Comparison of ENCODE assay signal across 10 cellular contexts in the genomic region with DNA sequence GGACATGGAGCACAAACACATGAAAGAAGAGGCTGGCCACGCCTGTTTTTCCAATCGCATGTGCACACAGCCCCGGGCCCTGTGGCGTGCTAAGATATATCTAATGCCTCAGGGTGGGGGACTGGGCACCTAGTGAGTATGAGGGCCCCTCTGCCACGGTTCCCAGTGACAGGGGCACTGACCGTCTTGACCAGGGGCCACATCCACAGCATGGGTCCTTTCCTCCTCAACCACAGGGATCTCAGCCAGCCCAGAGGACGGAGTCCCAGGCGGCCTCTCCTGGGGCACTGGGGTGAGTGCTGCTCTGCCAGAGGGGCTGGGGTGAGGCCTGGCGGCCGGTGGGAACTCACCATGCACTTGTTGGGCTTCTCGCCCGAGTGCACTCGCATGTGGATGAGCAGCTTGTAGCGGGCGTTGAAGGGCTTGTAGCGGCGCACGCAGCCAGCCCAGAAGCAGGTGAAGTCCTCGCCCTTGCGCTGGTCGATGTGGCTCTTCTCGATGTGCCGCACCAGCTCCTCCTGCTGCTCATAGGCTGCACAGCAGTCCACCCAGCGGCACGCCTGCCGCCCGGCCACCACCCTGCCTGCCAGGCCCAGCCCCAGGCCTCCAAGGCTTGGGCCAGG.
DNase-seq lines count a peak whose midpoint lies in the region; ATAC-seq, FAIRE-seq and TF ChIP-seq lines count a peak whose summit lies in the region.
"Had no signal": no experiment of that assay in that cellular context is flagged by ENCODE, and none has a peak within 500 bp of the region (broad histone marks: within the 10 kb centered on the region; RNA-seq: fewer than 3 reads in every experiment).

No MANE protein-coding gene starts in this region.

- dilution Hi-C loops in endothelial cell of umbilical vein (cut with MboI; ENCODE audit: extremely low pct_ligation_motif_present, low sequenced_read_pairs), result no loop called here

- intact Hi-C loops in endothelial cell of umbilical vein (cut with micrococcal nuclease), result no loop called here
- intact Hi-C loops in lower leg skin (cut with DNase I; ENCODE audit: low total_unique reads), result loop anchor here (10.0 kb wide), 1 partner anchor 109 kb away; no protein-coding TSS in a partner anchor

- no TSS peak for BruUV-seq in endothelial cell of umbilical vein (replicated peaks; lab: Mats Ljungman, UMichigan)

- H3K4me1 Mint-ChIP-seq in stimulated activated effector memory CD8-positive, alpha-beta T cell treated with anti-CD3 and anti-CD28 coated beads, Interleukin-12 subunit alpha, Interleukin-12 subunit beta, amount 100 ng/mL, for 72 hours, result peaks cover 13% of the 10 kb centered on the region

- no peak overlapping the region for H3K4me3 Mint-ChIP-seq in stimulated activated effector memory CD8-positive, alpha-beta T cell treated with anti-CD3 and anti-CD28 coated beads, Interleukin-12 subunit alpha, Interleukin-12 subunit beta, amount 100 ng/mL, for 72 hours

- no peaks in the 10 kb centered on the region for H3K9me2 ChIP-seq in Loucy (replicated peaks; ENCODE audit: low read depth, low read length)

- H3K9me1 ChIP-seq in endothelial cell of umbilical vein (replicated peaks; ENCODE audit: control insufficient read depth, extremely low read depth, insufficient read depth, low read length), result no peaks in the 10 kb centered on the region

- H3K27ac Mint-ChIP-seq in stimulated activated effector memory CD8-positive, alpha-beta T cell treated with anti-CD3 and anti-CD28 coated beads, Interleukin-12 subunit alpha, Interleukin-12 subunit beta, amount 100 ng/mL, for 72 hours, result no peak overlapping the region

- FAIRE-seq in endothelial cell of umbilical vein (lab: Jason Lieb, UNC), result no peak

- H3K4me3 ChIP-seq in Loucy (ENCODE audit: low read length, poor library complexity, severe bottlenecking) (no peak overlapping the region), endothelial cell of umbilical vein (replicated peaks in 1 of 3; ENCODE audit: insufficient read depth in 1 of 3, low read depth in 1 of 3, low read length in 3 of 3) (no peak overlapping the region), lower leg skin (ENCODE audit: low read depth, poor library complexity, severe bottlenecking) (no peak overlapping the region)

- DNase-seq in DMS153 (lab: John Stamatoyannopoulos, UW) (peak; percentile 25), endothelial cell of umbilical vein (ENCODE audit: low read depth, low spot score) (peak; percentile 11), mesenteric fat pad (ENCODE audit: low spot score) (peak; percentile 81), lower leg skin (ENCODE audit: low spot score in 2 of 2) (no peak), GOT3 (lab: John Stamatoyannopoulos, UW) (no peak)
- no peak for DNase-seq in stimulated activated effector memory CD8-positive, alpha-beta T cell treated with anti-CD3 and anti-CD28 coated beads, Interleukin-12 subunit alpha, Interleukin-12 subunit beta, amount 100 ng/mL, for 72 hours (ENCODE audit: low spot score in 2 of 2)
- DNase-seq: effector CD8-positive, alpha-beta T cell had no signal

- H3K4me2 ChIP-seq in Loucy (ENCODE audit: low read depth, low read length, poor library complexity, severe bottlenecking) (no peak overlapping the region), endothelial cell of umbilical vein (ENCODE audit: insufficient read depth, low read length) (no peak overlapping the region)

- H3K79me2 ChIP-seq in Loucy (ENCODE audit: insufficient read depth, low read length) (no peaks in the 10 kb centered on the region), endothelial cell of umbilical vein (ENCODE audit: control insufficient read depth, insufficient read depth, low read length) (no peaks in the 10 kb centered on the region)

- H4K20me1 ChIP-seq in Loucy (ENCODE audit: insufficient read depth, low read length, poor library complexity, severe bottlenecking) (no peaks in the 10 kb centered on the region), endothelial cell of umbilical vein (replicated peaks; ENCODE audit: control insufficient read depth, extremely low read depth, insufficient read depth, low read length) (no peaks in the 10 kb centered on the region)

- no peak overlapping the region for H3K27ac ChIP-seq in endothelial cell of umbilical vein (ENCODE audit: insufficient read depth, low read depth, low read length)
- H3K27ac ChIP-seq: neutrophil had no signal

- no peak overlapping the region for H3K9ac ChIP-seq in Loucy (ENCODE audit: low read depth, low read length, poor library complexity, severe bottlenecking)
- H3K9ac ChIP-seq in endothelial cell of umbilical vein (replicated peaks; ENCODE audit: extremely low read depth, insufficient read depth, low read length), result no peak overlapping the region

- ATAC-seq in GM21515 (IDR thresholded peaks at IDR 0.05; ENCODE audit: unreplicated experiment), result no peak
- ATAC-seq in stimulated activated effector memory CD8-positive, alpha-beta T cell treated with anti-CD3 and anti-CD28 coated beads, Interleukin-12 subunit alpha, Interleukin-12 subunit beta, amount 100 ng/mL, for 72 hours, result no peak

- POLR2A ChIA-PET in endothelial cell of umbilical vein (lab: Charles Lee), result no interaction called here

- CTCF ChIA-PET in endothelial cell of umbilical vein (lab: Charles Lee), result interaction anchor here (0.8 to 1.0 kb wide), 2 partner anchors 12 to 109 kb away, joined by 4 to 5 read pairs; no protein-coding TSS in a partner anchor

- H2AFZ ChIP-seq in Loucy (ENCODE audit: low read length) (no peak overlapping the region), endothelial cell of umbilical vein (ENCODE audit: low read depth, low read length) (no peak overlapping the region)

- WGBS in lower leg skin, 2 donors, result 67 to 75% methylated on average over 24 to 27 of the region's 27 CpGs

- peaks cover 6% of the 10 kb centered on the region for H3K36me3 Mint-ChIP-seq in stimulated activated effector memory CD8-positive, alpha-beta T cell treated with anti-CD3 and anti-CD28 coated beads, Interleukin-12 subunit alpha, Interleukin-12 subunit beta, amount 100 ng/mL, for 72 hours

- TF ChIP-seq POLR2A in endothelial cell of umbilical vein (IDR thresholded peaks at IDR 0.05; ENCODE audit: low read depth, low read length) (no peak), lower leg skin (IDR thresholded peaks at IDR 0.05) (no peak)

- no peaks in the 10 kb centered on the region for H3F3A ChIP-seq in Loucy (ENCODE audit: low read depth)

- H3K9me3 ChIP-seq in Loucy (ENCODE audit: insufficient read depth, low read depth, low read length) (no peaks in the 10 kb centered on the region), endothelial cell of umbilical vein (replicated peaks; ENCODE audit: control insufficient read depth, insufficient read depth, low read length) (no peaks in the 10 kb centered on the region)
- H3K9me3 ChIP-seq: neutrophil had no signal

- H3K4me1 ChIP-seq in Loucy (ENCODE audit: insufficient read depth, low read length, poor library complexity, severe bottlenecking) (peaks cover 33% of the 10 kb centered on the region), endothelial cell of umbilical vein (ENCODE audit: control insufficient read depth, extremely low read depth, insufficient read depth, low read length) (no peaks in the 10 kb centered on the region)

- TF ChIP-seq CTCF in Loucy (conservative IDR thresholded peaks at IDR 0.05; ENCODE audit: low read length) (peak; percentile 51), endothelial cell of umbilical vein (IDR thresholded peaks at IDR 0.05; ENCODE audit: extremely low read depth in 1 of 2, insufficient read depth in 1 of 2, low read depth in 1 of 2, low read length in 2 of 2) (peak; percentile 32 to 58), lower leg skin (IDR thresholded peaks at IDR 0.05) (no peak)

- no peaks in the 10 kb centered on the region for H3K27me3 ChIP-seq in Loucy (ENCODE audit: insufficient read depth, low read length, poor library complexity, severe bottlenecking)
- H3K27me3 ChIP-seq in endothelial cell of umbilical vein (ENCODE audit: control insufficient read depth in 2 of 2, insufficient read depth in 2 of 2, low read length in 2 of 2), result no peaks in the 10 kb centered on the region
- H3K27me3 ChIP-seq: neutrophil had no signal

- no peaks in the 10 kb centered on the region for H3K9me3 Mint-ChIP-seq in stimulated activated effector memory CD8-positive, alpha-beta T cell treated with anti-CD3 and anti-CD28 coated beads, Interleukin-12 subunit alpha, Interleukin-12 subunit beta, amount 100 ng/mL, for 72 hours

- H3K36me3 ChIP-seq in Loucy (ENCODE audit: insufficient read depth, low read length), result no peaks in the 10 kb centered on the region
- no peaks in the 10 kb centered on the region for H3K36me3 ChIP-seq in endothelial cell of umbilical vein (ENCODE audit: control insufficient read depth in 2 of 2, extremely low read depth in 1 of 2, insufficient read depth in 2 of 2, low read length in 2 of 2)
- H3K36me3 ChIP-seq: neutrophil had no signal

TF ChIP-seq in endothelial cell of umbilical vein, 7 proteins besides CTCF, POLR2A, EP300 and RAD21:
- TF ChIP-seq, protein P1, sequence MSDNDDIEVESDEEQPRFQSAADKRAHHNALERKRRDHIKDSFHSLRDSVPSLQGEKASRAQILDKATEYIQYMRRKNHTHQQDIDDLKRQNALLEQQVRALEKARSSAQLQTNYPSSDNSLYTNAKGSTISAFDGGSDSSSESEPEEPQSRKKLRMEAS (IDR thresholded peaks at IDR 0.05; ENCODE audit: insufficient read depth, insufficient read length), result no peak
- TF ChIP-seq JUN (IDR thresholded peaks at IDR 0.05; ENCODE audit: borderline replicate concordance, insufficient read depth, insufficient read length, low read depth), result no peak
- no peak for TF ChIP-seq FOS (IDR thresholded peaks at IDR 0.05; ENCODE audit: borderline replicate concordance, insufficient read depth, low read length)
- TF ChIP-seq MYC (IDR thresholded peaks at IDR 0.05; ENCODE audit: low read depth, low read length), result no peak
- TF ChIP-seq POLR2AphosphoS5 (IDR thresholded peaks at IDR 0.05; ENCODE audit: insufficient read depth, low read depth, low read length), result no peak
- TF ChIP-seq EZH2 (IDR thresholded peaks at IDR 0.05; ENCODE audit: borderline replicate concordance, low read depth, low read length, severe bottlenecking), result no peak
- no peak for TF ChIP-seq GATA2 (IDR thresholded peaks at IDR 0.05; ENCODE audit: insufficient read depth, insufficient read length, low read depth, low read length)

Comparison
In these comparisons a context has a peak if more than half of its experiments do, and no peak if none do; other contexts are left out.
1. DNase-seq: peak in DMS153 (single experiment), endothelial cell of umbilical vein (single experiment) and mesenteric fat pad (single experiment); none in lower leg skin (0 of 2), stimulated activated effector memory CD8-positive, alpha-beta T cell treated with anti-CD3 and anti-CD28 coated beads, Interleukin-12 subunit alpha, Interleukin-12 subunit beta, amount 100 ng/mL, for 72 hours (0 of 2) and GOT3 (single experiment).
2. CTCF ChIP-seq: peak in Loucy (single experiment) and endothelial cell of umbilical vein (2 of 2); none in lower leg skin (0 of 3).